In genomic region chr10:112475565-112476233, GRCh38 we compare ENCODE assay signal across 9 cellular contexts. TPM values are rescaled to one million over a fixed set of nuclear protein-coding genes. Genes with fewer than 3 reads are reported as not detected.
A peak's percentile ranks its signal among the peaks of the same experiment; 100 is the strongest.
DNase-seq lines count a peak whose midpoint lies in the region; ATAC-seq, FAIRE-seq and TF ChIP-seq lines count a peak whose summit lies in the region.
"Had no signal": no experiment of that assay in that cellular context is flagged by ENCODE, and none has a peak within 500 bp of the region (broad histone marks: within the 10 kb centered on the region; RNA-seq: fewer than 3 reads in every experiment).

No MANE protein-coding gene starts in this region.

- TF ChIP-seq CTCF in AG09309 (IDR thresholded peaks at IDR 0.05; ENCODE audit: control insufficient read depth, insufficient read depth, low read depth, low read length, missing control alignments) (peak; percentile 54), kidney epithelial cell (IDR thresholded peaks at IDR 0.05; ENCODE audit: insufficient read depth, low read length, poor library complexity, severe bottlenecking) (peak; percentile 39)

- H3K27me3 ChIP-seq in adipocyte (replicated peaks; ENCODE audit: control insufficient read depth, insufficient read depth, low read length) (no peaks in the 10 kb centered on the region), kidney epithelial cell (ENCODE audit: control insufficient read depth, insufficient read depth, low read length) (no peaks in the 10 kb centered on the region)

- DNase-seq in AG09309 (ENCODE audit: low read depth) (no peak), H54 (ENCODE audit: insufficient read length, low spot score) (no peak), adipocyte (ENCODE audit: low read depth) (peak; percentile 70), kidney epithelial cell (ENCODE audit: low read depth) (no peak), NCI-H69 (lab: John Stamatoyannopoulos, UW) (no peak)
- DNase-seq in stimulated activated CD4-positive, alpha-beta T cell treated with anti-CD3 and anti-CD28 coated beads, Interleukin-2, amount 100 ng/mL, for 24 hours = no peak

- peak; percentile 74 for FAIRE-seq in H54 (lab: Jason Lieb, UNC)

- H3K9ac ChIP-seq in adipocyte (ENCODE audit: low read length) = no peak overlapping the region

- no peaks in the 10 kb centered on the region for H3K9me3 ChIP-seq in adipocyte (ENCODE audit: control insufficient read depth, low read length)

- TF ChIP-seq POLR2A in H54 (IDR thresholded peaks at IDR 0.05; ENCODE audit: low read depth, low read length) = no peak

- ATAC-seq in HG03439 (IDR thresholded peaks at IDR 0.05; ENCODE audit: unreplicated experiment) (no peak), GM18519 (IDR thresholded peaks at IDR 0.05; ENCODE audit: low FRiP score, unreplicated experiment) (no peak)
- ATAC-seq: naive thymus-derived CD8-positive, alpha-beta T cell had no signal

- H3K4me1 ChIP-seq in adipocyte (ENCODE audit: control insufficient read depth, insufficient read depth, low read length) = peaks cover 19% of the 10 kb centered on the region

- no peak overlapping the region for H3K4me3 ChIP-seq in AG09309 (ENCODE audit: control insufficient read depth, low read depth, low read length)
- H3K4me3 ChIP-seq in adipocyte (ENCODE audit: low read length) = no peak overlapping the region
- no peak overlapping the region for H3K4me3 ChIP-seq in kidney epithelial cell (ENCODE audit: low read depth, low read length)

- H3K36me3 ChIP-seq in adipocyte (ENCODE audit: control insufficient read depth, insufficient read depth, low read length, severe bottlenecking) (no peaks in the 10 kb centered on the region), kidney epithelial cell (ENCODE audit: control insufficient read depth, insufficient read depth, low read length) (no peaks in the 10 kb centered on the region)

RNA-seq across cellular contexts. Expression of gene VTI1A, which starts 28.7 kb away (rescaled TPM):
- total RNA-seq in kidney epithelial cell = 45.7 and 47.3 TPM in 2 replicates

RNA-seq across cellular contexts. Expression of gene ZDHHC6, which starts 29.0 kb away (rescaled TPM):
- 19.0 and 21.8 TPM in 2 replicates for total RNA-seq in kidney epithelial cell
